8 cellular contexts compared by ENCODE assay signal in genomic region chr5:373710-374602, GRCh38. TPM values are rescaled to one million over a fixed set of nuclear protein-coding genes. Genes with fewer than 3 reads are reported as not detected.
DNase-seq lines count a peak whose midpoint lies in the region; ATAC-seq and TF ChIP-seq lines count a peak whose summit lies in the region.

No MANE protein-coding gene starts in this region.

- H4K20me1 ChIP-seq in neural cell (ENCODE audit: insufficient read depth): no peaks in the 10 kb centered on the region

- H3K4me1 Mint-ChIP-seq in activated CD8-positive, alpha-beta T cell treated with anti-CD3 and anti-CD28 coated beads for 36 hours (ENCODE audit: low read depth): peaks cover 80% of the 10 kb centered on the region

- H3K9me3 ChIP-seq in esophagus (ENCODE audit: control insufficient read depth in 2 of 2, insufficient read depth in 1 of 2, low read depth in 1 of 2, low read length in 1 of 2): no peaks in the 10 kb centered on the region
- no peaks in the 10 kb centered on the region for H3K9me3 ChIP-seq in neural cell (ENCODE audit: low read length)
- H3K9me3 ChIP-seq in tibial artery: no peaks in the 10 kb centered on the region

- H3K27ac ChIP-seq in esophagus (ENCODE audit: low read depth in 2 of 2, low read length in 1 of 2) (peak overlapping the region; percentile 57 to 62), neural cell (ENCODE audit: low read length) (no peak overlapping the region), tibial artery (no peak overlapping the region)

- H3K9me3 Mint-ChIP-seq in activated CD8-positive, alpha-beta T cell treated with anti-CD3 and anti-CD28 coated beads for 36 hours: peaks cover under 1% of the 10 kb centered on the region

- ATAC-seq in GM21390 (IDR thresholded peaks at IDR 0.05; ENCODE audit: unreplicated experiment): peak; percentile 33
- ATAC-seq in activated CD8-positive, alpha-beta T cell treated with anti-CD3 and anti-CD28 coated beads for 36 hours: peak; percentile 32

- no peak overlapping the region for H3K9ac ChIP-seq in neural cell (ENCODE audit: low read length)

- H3K79me2 ChIP-seq in neural cell (replicated peaks; ENCODE audit: insufficient read depth, low read length): no peaks in the 10 kb centered on the region

- no peak for TF ChIP-seq CTCF in activated CD8-positive, alpha-beta T cell treated with anti-CD3 and anti-CD28 coated beads for 36 hours (IDR thresholded peaks at IDR 0.05)
- no peak for TF ChIP-seq CTCF in neural cell (IDR thresholded peaks at IDR 0.05; ENCODE audit: poor library complexity, severe bottlenecking)
- no peak for TF ChIP-seq CTCF in tibial artery (IDR thresholded peaks at IDR 0.05)

- H3K36me3 ChIP-seq in esophagus (ENCODE audit: control insufficient read depth in 2 of 2, insufficient read depth in 2 of 2, low read length in 1 of 2): no peaks in the 10 kb centered on the region
- no peaks in the 10 kb centered on the region for H3K36me3 ChIP-seq in neural cell (ENCODE audit: insufficient read depth, low read length)
- H3K36me3 ChIP-seq in tibial artery: no peaks in the 10 kb centered on the region

- H3F3A ChIP-seq in neural cell (ENCODE audit: insufficient read depth, low read length, poor library complexity, severe bottlenecking): no peaks in the 10 kb centered on the region

- peak overlapping the region; percentile 59 for H3K4me3 Mint-ChIP-seq in activated CD8-positive, alpha-beta T cell treated with anti-CD3 and anti-CD28 coated beads for 36 hours

- CTCF ChIA-PET in activated CD8-positive, alpha-beta T cell treated with anti-CD3 and anti-CD28 coated beads for 36 hours (lab: Charles Lee): interaction anchor here (0.9 to 1.5 kb wide), 3 partner anchors 9 to 72 kb away, joined by 3 read pairs; no protein-coding TSS in a partner anchor

- no peak for TF ChIP-seq RAD21 in neural cell (conservative IDR thresholded peaks at IDR 0.05)

- peak overlapping the region; percentile 97 for H3K27ac Mint-ChIP-seq in activated CD8-positive, alpha-beta T cell treated with anti-CD3 and anti-CD28 coated beads for 36 hours

- DNase-seq in CMK (ENCODE audit: low read depth): peak; percentile 70
- peak; percentile 91 for DNase-seq in NCI-H2171 (lab: John Stamatoyannopoulos, UW)
- peak; percentile 80 for DNase-seq in activated CD8-positive, alpha-beta T cell treated with anti-CD3 and anti-CD28 coated beads for 36 hours
- DNase-seq in tibial artery: peak in 1 of 2 donors; percentile 63
- DNase-seq in SW 1271 (lab: John Stamatoyannopoulos, UW): no peak

- peaks cover 44% of the 10 kb centered on the region for H3K36me3 Mint-ChIP-seq in activated CD8-positive, alpha-beta T cell treated with anti-CD3 and anti-CD28 coated beads for 36 hours (ENCODE audit: low read depth)

- no peak for TF ChIP-seq EP300 in neural cell (conservative IDR thresholded peaks at IDR 0.05; ENCODE audit: poor library complexity, severe bottlenecking)

- H3K9me2 ChIP-seq in neural cell (ENCODE audit: insufficient read depth, low read length): no peaks in the 10 kb centered on the region

- intact Hi-C loops in activated CD8-positive, alpha-beta T cell treated with anti-CD3 and anti-CD28 coated beads for 36 hours (cut with micrococcal nuclease): no loop called here
- intact Hi-C loops in tibial artery (cut with DNase I; ENCODE audit: low total_unique reads): no loop called here

- H3K4me2 ChIP-seq in neural cell (ENCODE audit: low read length): no peak overlapping the region

- H3K27me3 Mint-ChIP-seq in activated CD8-positive, alpha-beta T cell treated with anti-CD3 and anti-CD28 coated beads for 36 hours: no peaks in the 10 kb centered on the region

- peak overlapping the region; percentile 30 to 36 for H3K4me3 ChIP-seq in esophagus (ENCODE audit: low read depth in 1 of 2, low read length in 2 of 2)
- peak overlapping the region; percentile 34 for H3K4me3 ChIP-seq in neural cell (ENCODE audit: low read length)
- peak overlapping the region; percentile 17 to 24 for H3K4me3 ChIP-seq in tibial artery

- H3K4me1 ChIP-seq in esophagus (ENCODE audit: control insufficient read depth in 2 of 2, insufficient read depth in 2 of 2, low read length in 1 of 2): peaks cover 6 to 7% of the 10 kb centered on the region in 2 donors
- H3K4me1 ChIP-seq in tibial artery: peaks cover 0 to 16% (median 9%) of the 10 kb centered on the region in 4 donors

- POLR2A ChIA-PET in activated CD8-positive, alpha-beta T cell treated with anti-CD3 and anti-CD28 coated beads for 36 hours (lab: Charles Lee): interaction anchor here (0.6 to 4.9 kb wide), 11 partner anchors 9 to 78 kb away, joined by 3 to 24 read pairs (median 4); partner anchors contain the start of gene AHRR

- H3K27me3 ChIP-seq in esophagus (ENCODE audit: control insufficient read depth in 1 of 2, insufficient read depth in 2 of 2, low read length in 2 of 2) (no peaks in the 10 kb centered on the region), neural cell (ENCODE audit: insufficient read depth, low read depth, low read length) (peaks cover 29% of the 10 kb centered on the region), tibial artery (peaks cover 0 to 46% of the 10 kb centered on the region in 2 donors)

- no peak overlapping the region for H2AFZ ChIP-seq in neural cell (ENCODE audit: low read depth, low read length)

- 2 to 5% methylated on average over 28 to 86 of the region's 86 CpGs for WGBS in esophagus, 2 donors

TF ChIP-seq in neural cell, 6 proteins besides CTCF, POLR2A, EP300 and RAD21:
- no peak for TF ChIP-seq SMC3 (conservative IDR thresholded peaks at IDR 0.05; ENCODE audit: poor library complexity)
- TF ChIP-seq MXI1 (conservative IDR thresholded peaks at IDR 0.05; ENCODE audit: poor library complexity, severe bottlenecking): no peak
- no peak for TF ChIP-seq REST (IDR thresholded peaks at IDR 0.05; ENCODE audit: borderline replicate concordance)
- TF ChIP-seq EZH2 (IDR thresholded peaks at IDR 0.05; ENCODE audit: borderline replicate concordance, insufficient read depth, low read length, poor library complexity, severe bottlenecking): no peak
- TF ChIP-seq POLR2AphosphoS5 (IDR thresholded peaks at IDR 0.05): no peak
- no peak for TF ChIP-seq TAF1 (IDR thresholded peaks at IDR 0.05; ENCODE audit: low read depth)

RNA-seq across cellular contexts. Expression of gene AHRR, which starts 52.4 kb away (rescaled TPM):
- total RNA-seq in activated CD8-positive, alpha-beta T cell treated with anti-CD3 and anti-CD28 coated beads for 36 hours: 10 to 100 TPM; 26.3 to 27.9 TPM
- polyA plus RNA-seq in esophagus (1 to 10 TPM; 1.2 to 1.7 TPM), neural cell (0.26 and 0.90 TPM in 2 replicates)
- polyA minus RNA-seq in neural cell: 0.49 TPM in 1 of 2 replicates, not detected in the other

Comparison
In these comparisons a context has a peak if more than half of its experiments do, and no peak if none do; other contexts are left out.
1. DNase-seq: peak in CMK (single experiment), NCI-H2171 (single experiment) and activated CD8-positive, alpha-beta T cell treated with anti-CD3 and anti-CD28 coated beads for 36 hours (single experiment); none in SW 1271 (0 of 2).
2. H3K27ac ChIP-seq: peak in esophagus (2 of 2); none in neural cell (single experiment) and tibial artery (0 of 2).
3. Peak in every context shown above with its lines, with median percentiles within 50 percentile points of each other: H3K4me3 ChIP-seq.